8 cellular contexts compared by ENCODE assay signal in the genomic region with DNA sequence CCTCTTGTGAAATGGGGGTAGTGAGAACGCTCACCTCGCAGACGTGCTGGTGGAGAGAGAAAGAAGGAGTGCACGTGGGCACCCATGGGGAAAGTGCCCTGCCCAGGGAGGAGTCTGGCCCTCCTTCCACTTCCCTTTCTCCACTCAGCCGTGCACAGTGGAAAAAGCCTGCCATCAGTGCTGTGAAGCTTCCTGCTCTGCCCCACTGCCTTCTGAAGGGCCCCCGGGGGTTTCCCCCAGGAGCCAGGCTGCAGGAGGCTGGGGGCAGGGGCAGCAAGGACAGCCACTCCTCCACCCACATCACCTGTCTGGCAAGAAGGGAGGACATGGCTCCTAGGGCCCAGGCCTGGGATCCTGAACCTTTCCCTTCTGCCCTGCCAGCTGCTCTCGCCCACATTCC. TPM values are rescaled to one million over a fixed set of nuclear protein-coding genes. Genes with fewer than 3 reads are reported as not detected.
DNase-seq lines count a peak whose midpoint lies in the region; ATAC-seq and TF ChIP-seq lines count a peak whose summit lies in the region.

No MANE protein-coding gene starts in this region.

- peaks cover 14% of the 10 kb centered on the region; the same call in 1 of the 2 replicates for H4K20me1 ChIP-seq in DND-41 (ENCODE audit: insufficient read depth, low read length)

- H3K9ac ChIP-seq in DND-41 (ENCODE audit: low read depth, low read length), result no peak overlapping the region

- no peaks in the 10 kb centered on the region for H3K4me1 ChIP-seq in DND-41 (ENCODE audit: insufficient read depth, low read length)
- peaks cover 30% of the 10 kb centered on the region for H3K4me1 ChIP-seq in vagina

- ATAC-seq in DND-41 (ENCODE audit: insufficient read depth, low read depth), result 0 out of 3 replicates have a peak, but pooled peaks have one; percentile 13
- ATAC-seq in GM21786 (IDR thresholded peaks at IDR 0.05; ENCODE audit: unreplicated experiment), result peak; percentile 78
- peak; percentile 28 for ATAC-seq in left lobe of liver
- no peak for ATAC-seq in GM19035 (IDR thresholded peaks at IDR 0.05; ENCODE audit: unreplicated experiment)
- ATAC-seq in HG03457 (IDR thresholded peaks at IDR 0.05; ENCODE audit: unreplicated experiment), result no peak

- H3K36me3 ChIP-seq in DND-41 (ENCODE audit: insufficient read depth, low read length) (no peaks in the 10 kb centered on the region), vagina (no peaks in the 10 kb centered on the region)

- H3K27ac ChIP-seq in DND-41 (ENCODE audit: low read length) (no peak overlapping the region), vagina (no peak overlapping the region)

- H3K4me3 ChIP-seq in DND-41 (ENCODE audit: low read depth in 1 of 2, low read length in 2 of 2), result no peak overlapping the region
- no peak overlapping the region for H3K4me3 ChIP-seq in vagina

- no peak for DNase-seq in DND-41
- DNase-seq in NOMO-1 treated with dmso at 0.1 percent for 144 hours (lab: John Stamatoyannopoulos, UW; ENCODE audit: unreplicated experiment), result peak; percentile 53
- no peak for DNase-seq in left lobe of liver (ENCODE audit: low spot score)
- DNase-seq in vagina (ENCODE audit: extremely low spot score in 2 of 2), result no peak
- no peak for DNase-seq in NCI-H1048 (lab: John Stamatoyannopoulos, UW)

- no peak overlapping the region for H2AFZ ChIP-seq in DND-41 (ENCODE audit: low read depth, low read length)

- H3K27me3 ChIP-seq in DND-41 (ENCODE audit: insufficient read depth, low read length, poor library complexity) (no peaks in the 10 kb centered on the region), vagina (no peaks in the 10 kb centered on the region)

- TF ChIP-seq CTCF in DND-41 (IDR thresholded peaks at IDR 0.05; ENCODE audit: borderline replicate concordance, extremely low read depth, low read length, poor library complexity, severe bottlenecking) (no peak), vagina (IDR thresholded peaks at IDR 0.05) (no peak)

- intact Hi-C loops in vagina (cut with DNase I), result loop anchor here (10.0 kb wide), 1 partner anchor 392 kb away; no protein-coding TSS in a partner anchor

- no peak overlapping the region for H3K4me2 ChIP-seq in DND-41 (ENCODE audit: insufficient read depth, low read length)

- H3K9me3 ChIP-seq in DND-41 (ENCODE audit: insufficient read depth, low read length, severe bottlenecking), result no peaks in the 10 kb centered on the region
- H3K9me3 ChIP-seq in vagina, result no peaks in the 10 kb centered on the region

- no peak for TF ChIP-seq POLR2A in vagina (IDR thresholded peaks at IDR 0.05)

- no peaks in the 10 kb centered on the region for H3K79me2 ChIP-seq in DND-41 (ENCODE audit: insufficient read depth, low read length)

RNA-seq across cellular contexts. Expression of a gene that starts 7.6 kb away (rescaled TPM):
- total RNA-seq in left lobe of liver, result 8.7 TPM
- total RNA-seq in vagina, result 50.6 TPM

Comparison
In these comparisons a context has a peak if more than half of its experiments do, and no peak if none do; other contexts are left out.
1. ATAC-seq: peak in DND-41 (single experiment), GM21786 (single experiment) and left lobe of liver (single experiment); none in GM19035 (single experiment) and HG03457 (single experiment).